In genomic region chr10:28281726-28282325, GRCh38 we compare ENCODE assay signal across 20 cellular contexts. TPM values are rescaled to one million over a fixed set of nuclear protein-coding genes. Genes with fewer than 3 reads are reported as not detected.
A peak's percentile ranks its signal among the peaks of the same experiment; 100 is the strongest.
DNase-seq lines count a peak whose midpoint lies in the region; ATAC-seq and TF ChIP-seq lines count a peak whose summit lies in the region.
"Had no signal": no experiment of that assay in that cellular context is flagged by ENCODE, and none has a peak within 500 bp of the region (broad histone marks: within the 10 kb centered on the region; RNA-seq: fewer than 3 reads in every experiment).

No MANE protein-coding gene starts in this region.

- H3K27me3 ChIP-seq in esophagus squamous epithelium: no peaks in the 10 kb centered on the region
- H3K27me3 ChIP-seq in osteoblast (ENCODE audit: insufficient read depth, low read length): no peaks in the 10 kb centered on the region
- no peaks in the 10 kb centered on the region for H3K27me3 ChIP-seq in aorta (ENCODE audit: control insufficient read depth in 1 of 2, insufficient read depth in 2 of 2, low read length in 1 of 2)

- H3K36me3 ChIP-seq in esophagus squamous epithelium (no peaks in the 10 kb centered on the region), osteoblast (ENCODE audit: insufficient read depth, low read length) (no peaks in the 10 kb centered on the region), aorta (ENCODE audit: control insufficient read depth in 1 of 2, insufficient read depth in 2 of 2, low read length in 1 of 2) (no peaks in the 10 kb centered on the region)

- WGBS in esophagus squamous epithelium, 2 donors: 81 to 83% methylated on average over 6 to 7 of the region's 7 CpGs
- WGBS in aorta, 2 donors: 55 to 65% methylated on average over 7 of the region's 7 CpGs

- H3K27ac Mint-ChIP-seq in activated naive CD8-positive, alpha-beta T cell: peak overlapping the region; percentile 28
- no peak overlapping the region for H3K27ac Mint-ChIP-seq in activated naive CD8-positive, alpha-beta T cell treated with anti-CD3 and anti-CD28 coated beads for 36 hours
- no peak overlapping the region for H3K27ac Mint-ChIP-seq in effector memory CD8-positive, alpha-beta T cell
- H3K27ac Mint-ChIP-seq: activated naive CD4-positive, alpha-beta T cell treated with anti-CD3 and anti-CD28 coated beads, Interleukin-2, amount 50 U/mL, for 72 hours; activated T-cell treated with anti-CD3 and anti-CD28 coated beads, Interleukin-2, amount 50 U/mL, for 72 hours; CD4-positive, CD25-positive, alpha-beta regulatory T cell had no signal

- H3K4me3 Mint-ChIP-seq in activated naive CD8-positive, alpha-beta T cell: no peak overlapping the region
- H3K4me3 Mint-ChIP-seq in activated naive CD8-positive, alpha-beta T cell treated with anti-CD3 and anti-CD28 coated beads for 36 hours: no peak overlapping the region
- no peak overlapping the region for H3K4me3 Mint-ChIP-seq in effector memory CD8-positive, alpha-beta T cell
- H3K4me3 Mint-ChIP-seq: activated T-cell treated with anti-CD3 and anti-CD28 coated beads, Interleukin-2, amount 50 U/mL, for 72 hours; CD4-positive, CD25-positive, alpha-beta regulatory T cell had no signal

- H3K36me3 Mint-ChIP-seq in activated naive CD8-positive, alpha-beta T cell: peaks cover 12% of the 10 kb centered on the region
- peaks cover 5% of the 10 kb centered on the region for H3K36me3 Mint-ChIP-seq in activated naive CD8-positive, alpha-beta T cell treated with anti-CD3 and anti-CD28 coated beads for 36 hours
- no peaks in the 10 kb centered on the region for H3K36me3 Mint-ChIP-seq in effector memory CD8-positive, alpha-beta T cell (ENCODE audit: insufficient read depth)
- H3K36me3 Mint-ChIP-seq: activated naive CD4-positive, alpha-beta T cell treated with anti-CD3 and anti-CD28 coated beads, Interleukin-2, amount 50 U/mL, for 72 hours; CD4-positive, CD25-positive, alpha-beta regulatory T cell had no signal

- no peaks in the 10 kb centered on the region for H3K9me3 ChIP-seq in esophagus squamous epithelium
- H3K9me3 ChIP-seq in osteoblast (ENCODE audit: low read depth, low read length): no peaks in the 10 kb centered on the region
- H3K9me3 ChIP-seq in aorta (ENCODE audit: control insufficient read depth, low read length): no peaks in the 10 kb centered on the region

- H3K79me2 ChIP-seq in osteoblast (ENCODE audit: insufficient read depth, low read length): no peaks in the 10 kb centered on the region

- peak overlapping the region in 3 of 4 donors; percentile 14 to 26 (median 26) for H3K27ac ChIP-seq in esophagus squamous epithelium
- peak overlapping the region; percentile 78 for H3K27ac ChIP-seq in osteoblast (ENCODE audit: low read depth, low read length)
- peak overlapping the region; percentile 98 to 100 for H3K27ac ChIP-seq in aorta (ENCODE audit: low read depth in 1 of 2, low read length in 2 of 2)

- H3K4me3 ChIP-seq in esophagus squamous epithelium (no peak overlapping the region), osteoblast (ENCODE audit: insufficient read depth, low read length) (no peak overlapping the region), aorta (ENCODE audit: low read length in 2 of 2) (no peak overlapping the region)
- H3K4me3 ChIP-seq: GM12878, smooth muscle cell had no signal

- H3K4me2 ChIP-seq in osteoblast (ENCODE audit: insufficient read depth, low read length): no peak overlapping the region
- H3K4me2 ChIP-seq: smooth muscle cell had no signal

- intact Hi-C loops in esophagus squamous epithelium (cut with DNase I): no loop called here
- intact Hi-C loops in aorta (cut with DNase I): no loop called here

- peaks cover 52% of the 10 kb centered on the region for H3K4me1 Mint-ChIP-seq in activated naive CD8-positive, alpha-beta T cell (ENCODE audit: low read depth)
- H3K4me1 Mint-ChIP-seq in activated naive CD8-positive, alpha-beta T cell treated with anti-CD3 and anti-CD28 coated beads for 36 hours: peaks cover 43% of the 10 kb centered on the region
- H3K4me1 Mint-ChIP-seq in effector memory CD8-positive, alpha-beta T cell (ENCODE audit: low read depth in 2 of 2): peaks cover 11 to 16% of the 10 kb centered on the region in 2 donors

- peak overlapping the region; percentile 62 for H2AFZ ChIP-seq in osteoblast (ENCODE audit: low read length)

- no peaks in the 10 kb centered on the region for H3K27me3 Mint-ChIP-seq in activated naive CD8-positive, alpha-beta T cell
- no peaks in the 10 kb centered on the region for H3K27me3 Mint-ChIP-seq in activated naive CD8-positive, alpha-beta T cell treated with anti-CD3 and anti-CD28 coated beads for 36 hours
- no peaks in the 10 kb centered on the region for H3K27me3 Mint-ChIP-seq in effector memory CD8-positive, alpha-beta T cell
- H3K27me3 Mint-ChIP-seq: CD4-positive, CD25-positive, alpha-beta regulatory T cell had no signal

- no peaks in the 10 kb centered on the region for H3K9me3 Mint-ChIP-seq in activated naive CD8-positive, alpha-beta T cell (ENCODE audit: low read depth)
- H3K9me3 Mint-ChIP-seq in activated naive CD8-positive, alpha-beta T cell treated with anti-CD3 and anti-CD28 coated beads for 36 hours: no peaks in the 10 kb centered on the region
- no peaks in the 10 kb centered on the region for H3K9me3 Mint-ChIP-seq in effector memory CD8-positive, alpha-beta T cell
- H3K9me3 Mint-ChIP-seq: activated naive CD4-positive, alpha-beta T cell treated with anti-CD3 and anti-CD28 coated beads, Interleukin-2, amount 50 U/mL, for 72 hours; activated T-cell treated with anti-CD3 and anti-CD28 coated beads, Interleukin-2, amount 50 U/mL, for 72 hours; CD4-positive, CD25-positive, alpha-beta regulatory T cell had no signal

- TF ChIP-seq POLR2A in esophagus squamous epithelium (IDR thresholded peaks at IDR 0.05): no peak

- no peak for ATAC-seq in aorta (ENCODE audit: low FRiP score)
- no peak for ATAC-seq in effector memory CD8-positive, alpha-beta T cell (replicated peaks)
- ATAC-seq: activated naive CD4-positive, alpha-beta T cell treated with anti-CD3 and anti-CD28 coated beads, Interleukin-2, amount 50 U/mL, for 72 hours; activated T-cell treated with anti-CD3 and anti-CD28 coated beads, Interleukin-2, amount 50 U/mL, for 72 hours; GM12878; left lobe of liver had no signal

- H4K20me1 ChIP-seq in osteoblast (ENCODE audit: insufficient read depth, low read length): no peaks in the 10 kb centered on the region

- no peak for DNase-seq in activated naive CD8-positive, alpha-beta T cell treated with anti-CD3 and anti-CD28 coated beads for 36 hours
- DNase-seq in esophagus squamous epithelium (lab: John Stamatoyannopoulos, UW) (no peak), osteoblast (ENCODE audit: insufficient read length, low spot score, missing footprints) (no peak), aorta (no peak), nucleus accumbens (lab: John Stamatoyannopoulos, UW) (no peak)
- DNase-seq in effector memory CD8-positive, alpha-beta T cell: no peak
- no peak for DNase-seq in central memory CD4-positive, alpha-beta T cell
- DNase-seq: activated CD4-positive, CD25-positive, alpha-beta regulatory T cell treated with anti-CD3 and anti-CD28 coated beads, Interleukin-2, amount 50 U/mL, for 72 hours; activated T-cell treated with anti-CD3 and anti-CD28 coated beads, Interleukin-2, amount 50 U/mL, for 72 hours; CD4-positive, CD25-positive, alpha-beta regulatory T cell; DMS153; erythroblast; IMR-90; NCI-H1694; T1000 had no signal

- TF ChIP-seq CTCF in esophagus squamous epithelium (IDR thresholded peaks at IDR 0.05) (no peak), osteoblast (IDR thresholded peaks at IDR 0.05; ENCODE audit: extremely low read depth, low read depth, low read length) (no peak)

- H3K4me1 ChIP-seq in esophagus squamous epithelium: peaks cover 0 to 54% (median 23%) of the 10 kb centered on the region in 3 donors
- peaks cover 20% of the 10 kb centered on the region for H3K4me1 ChIP-seq in osteoblast (ENCODE audit: insufficient read depth, low read length)
- peaks cover 10 to 11% of the 10 kb centered on the region in 2 donors for H3K4me1 ChIP-seq in aorta (ENCODE audit: control insufficient read depth in 1 of 2, insufficient read depth in 2 of 2, low read length in 2 of 2)

RNA-seq across cellular contexts. Expression of gene MPP7, which starts 21.0 kb away (rescaled TPM):
- 10 to 100 TPM; 11.0 to 12.3 TPM for total RNA-seq in activated naive CD8-positive, alpha-beta T cell treated with anti-CD3 and anti-CD28 coated beads for 36 hours
- total RNA-seq in esophagus squamous epithelium: 10 to 100 TPM; 34.3 to 43.3 (median 37.0) TPM
- total RNA-seq in osteoblast: 1.5 and 2.2 TPM in 2 replicates
- total RNA-seq in aorta: 10 to 100 TPM; 38.0 to 95.3 TPM
- 10 to 100 TPM; 11.0 to 16.9 TPM for polyA plus RNA-seq in aorta

Comparison
In these comparisons a context has a peak if more than half of its experiments do, and no peak if none do; other contexts are left out.
1. H3K27ac ChIP-seq: peak in every context shown above with its lines; median percentile 99 in aorta; 78 in osteoblast; 26 in esophagus squamous epithelium.